Comparison of ENCODE assay signal across 8 cellular contexts in genomic region chr2:131093066-131093842, GRCh38. TPM values are rescaled to one million over a fixed set of nuclear protein-coding genes. Genes with fewer than 3 reads are reported as not detected.
DNase-seq lines count a peak whose midpoint lies in the region; ATAC-seq and TF ChIP-seq lines count a peak whose summit lies in the region.

Gene FAM168B (minus strand): TSS chr2:131093460. CDS start chr2:131082646, 10,814 bp downstream.

- peak within 1 kb of the TSS; percentile 93 for H3K9ac ChIP-seq in neural cell (ENCODE audit: low read length)

- no peaks in the 10 kb centered on the region; the same call in 1 of the 2 replicates for H3F3A ChIP-seq in GM23338 (replicated peaks; ENCODE audit: low read depth)
- no peaks in the 10 kb centered on the region for H3F3A ChIP-seq in neural cell (ENCODE audit: insufficient read depth, low read length, poor library complexity, severe bottlenecking)

- peak within 1 kb of the TSS; percentile 84 for H3K4me3 ChIP-seq in GM23338
- H3K4me3 ChIP-seq in fibroblast of the aortic adventitia (ENCODE audit: low read depth, low read length), result peak within 1 kb of the TSS; percentile 85
- peak within 1 kb of the TSS; percentile 90 for H3K4me3 ChIP-seq in neural cell (ENCODE audit: low read length)
- peak within 1 kb of the TSS; percentile 67 to 80 (median 74) for H3K4me3 ChIP-seq in stomach

- 0 to 1% (median 0%) methylated on average over 29 to 113 of the region's 113 CpGs for WGBS in stomach, 5 donors

- no peaks in the 10 kb centered on the region for H3K9me3 ChIP-seq in neural cell (ENCODE audit: low read length)
- no peaks in the 10 kb centered on the region for H3K9me3 ChIP-seq in stomach

- TF ChIP-seq EP300 in neural cell (conservative IDR thresholded peaks at IDR 0.05; ENCODE audit: poor library complexity, severe bottlenecking) (peak; percentile 75), stomach (IDR thresholded peaks at IDR 0.05) (no peak)

- peaks cover 22% of the 10 kb centered on the region for H3K36me3 ChIP-seq in GM23338 (ENCODE audit: insufficient read depth)
- no peaks in the 10 kb centered on the region for H3K36me3 ChIP-seq in neural cell (ENCODE audit: insufficient read depth, low read length)
- H3K36me3 ChIP-seq in stomach, result peaks cover 13 to 30% (median 22%) of the 10 kb centered on the region in 4 donors

- intact Hi-C loops in stomach (cut with DNase I; ENCODE audit: low total_unique reads), result no loop called here

- H3K36me3 Mint-ChIP-seq in GM23338 (ENCODE audit: low read depth), result peaks cover 33% of the 10 kb centered on the region

- peak; percentile 92 for DNase-seq in ELF-1 (ENCODE audit: low read depth, low spot score)
- DNase-seq in GM23338 (ENCODE audit: low spot score), result peak; percentile 92
- DNase-seq in Kasumi-1 (lab: John Stamatoyannopoulos, UW), result peak; percentile 70 to 76
- DNase-seq in activated effector memory CD4-positive, alpha-beta T cell treated with anti-CD3 and anti-CD28 coated beads, Interleukin-2, amount 50 U/mL, for 16 hours, result peak; percentile 96
- peak; percentile 82 for DNase-seq in fibroblast of the aortic adventitia (ENCODE audit: low read depth)
- peak; percentile 92 for DNase-seq in stomach

- peak; percentile 90 for ATAC-seq in GM23338

- H3K4me1 ChIP-seq in GM23338 (ENCODE audit: insufficient read depth) (no peaks in the 10 kb centered on the region), stomach (peaks cover 5 to 40% (median 30%) of the 10 kb centered on the region in 4 donors)

- no peaks in the 10 kb centered on the region for H3K9me3 Mint-ChIP-seq in GM23338

- peak within 1 kb of the TSS; percentile 98 for H2AFZ ChIP-seq in GM23338
- peak within 1 kb of the TSS; percentile 98 for H2AFZ ChIP-seq in neural cell (ENCODE audit: low read depth, low read length)

- no peaks in the 10 kb centered on the region for H3K9me2 ChIP-seq in GM23338 (ENCODE audit: insufficient read depth)
- no peaks in the 10 kb centered on the region for H3K9me2 ChIP-seq in neural cell (ENCODE audit: insufficient read depth, low read length)

- no peaks in the 10 kb centered on the region for H3K27me3 ChIP-seq in GM23338 (ENCODE audit: insufficient read depth)
- no peaks in the 10 kb centered on the region for H3K27me3 ChIP-seq in neural cell (ENCODE audit: insufficient read depth, low read depth, low read length)
- H3K27me3 ChIP-seq in stomach, result no peaks in the 10 kb centered on the region

- H3K4me3 Mint-ChIP-seq in GM23338, result peak within 1 kb of the TSS; percentile 95

- peak within 1 kb of the TSS; percentile 99 for H3K27ac ChIP-seq in GM23338 (ENCODE audit: low read depth)
- peak within 1 kb of the TSS; percentile 97 for H3K27ac ChIP-seq in neural cell (ENCODE audit: low read length)
- H3K27ac ChIP-seq in stomach, result peak within 1 kb of the TSS; percentile 96 to 100 (median 99)

- H3K79me2 ChIP-seq in GM23338 (replicated peaks; ENCODE audit: insufficient read depth) (peaks cover 45% of the 10 kb centered on the region), neural cell (replicated peaks; ENCODE audit: insufficient read depth, low read length) (peaks cover 43% of the 10 kb centered on the region)

- H3K4me1 Mint-ChIP-seq in GM23338, result no peaks in the 10 kb centered on the region; the same call in 2 of the 3 replicates

- peak; percentile 28 for TF ChIP-seq RAD21 in neural cell (conservative IDR thresholded peaks at IDR 0.05)

- peak within 1 kb of the TSS; percentile 90 for H3K4me2 ChIP-seq in GM23338
- peak within 1 kb of the TSS; percentile 63 for H3K4me2 ChIP-seq in neural cell (ENCODE audit: low read length)

- peaks cover 3% of the 10 kb centered on the region for H3K27me3 Mint-ChIP-seq in GM23338 (ENCODE audit: insufficient read depth, low read depth, poor library complexity)

- TF ChIP-seq CTCF in GM23338 (conservative IDR thresholded peaks at IDR 0.05; ENCODE audit: low read depth in 2 of 2) (no peak), fibroblast of the aortic adventitia (IDR thresholded peaks at IDR 0.05; ENCODE audit: insufficient read depth, low read length) (no peak), neural cell (IDR thresholded peaks at IDR 0.05; ENCODE audit: poor library complexity, severe bottlenecking) (no peak), stomach (IDR thresholded peaks at IDR 0.05) (no peak)

- peaks cover 28% of the 10 kb centered on the region for H4K20me1 ChIP-seq in GM23338 (replicated peaks; ENCODE audit: insufficient read depth)
- no peaks in the 10 kb centered on the region for H4K20me1 ChIP-seq in neural cell (ENCODE audit: insufficient read depth)

- TF ChIP-seq POLR2A in Raji (IDR thresholded peaks at IDR 0.05; ENCODE audit: insufficient read depth, low read depth, low read length) (peak; percentile 75), stomach (IDR thresholded peaks at IDR 0.05) (no peak)

- H3K27ac Mint-ChIP-seq in GM23338, result peak within 1 kb of the TSS; percentile 97

TF ChIP-seq in GM23338, 12 proteins besides CTCF, POLR2A, EP300 and RAD21 (continues in another document):
- no peak for TF ChIP-seq NANOG (IDR thresholded peaks at IDR 0.05; ENCODE audit: borderline replicate concordance)
- TF ChIP-seq CREB1 (CRISPR knock-in tag; IDR thresholded peaks at IDR 0.05; ENCODE audit: low read depth), result peak; percentile 78
- TF ChIP-seq EZH2phosphoT487 (IDR thresholded peaks at IDR 0.05; ENCODE audit: unreplicated experiment), result no peak

TF ChIP-seq in neural cell, 6 proteins besides CTCF, POLR2A, EP300 and RAD21:
- TF ChIP-seq SMC3 (conservative IDR thresholded peaks at IDR 0.05; ENCODE audit: poor library complexity) (peak; percentile 23), POLR2AphosphoS5 (IDR thresholded peaks at IDR 0.05) (peak; percentile 96), TAF1 (IDR thresholded peaks at IDR 0.05; ENCODE audit: low read depth) (no peak), EZH2 (IDR thresholded peaks at IDR 0.05; ENCODE audit: borderline replicate concordance, insufficient read depth, low read length, poor library complexity, severe bottlenecking) (no peak), MXI1 (conservative IDR thresholded peaks at IDR 0.05; ENCODE audit: poor library complexity, severe bottlenecking) (peak; percentile 75), REST (IDR thresholded peaks at IDR 0.05; ENCODE audit: borderline replicate concordance) (peak; percentile 61)

RNA-seq across cellular contexts. Expression of gene FAM168B, which starts in this region (rescaled TPM):
- 70.5 and 76.8 TPM in 2 replicates for total RNA-seq in GM23338 (2014; rRNA removed; shearing (Covaris generic))
- 18.8 and 19.1 TPM in 2 replicates for polyA plus RNA-seq in GM23338 (2016; fragmentation: Nextera tagmentation; extraction: Ambion mirVana)
- 47.8 and 114 TPM in 2 replicates for total RNA-seq in fibroblast of the aortic adventitia (ENCODE audit: low replicate concordance)
- 154 and 162 TPM in 2 replicates for polyA plus RNA-seq in neural cell
- polyA minus RNA-seq in neural cell, result 174 and 178 TPM in 2 replicates
- total RNA-seq in stomach, result 100 to 1,000 TPM in 1 of 5 donors, 10 to 100 TPM in 3, 1 to 10 TPM in 1; 8.2 to 103 (median 72.4) TPM
- 10 to 100 TPM; 18.0 to 31.0 (median 30.1) TPM for polyA plus RNA-seq in stomach

Comparison
In these comparisons a context has a peak if more than half of its experiments do, and no peak if none do; other contexts are left out.
1. Peak in every context shown above with its lines: DNase-seq, ATAC-seq, H3K4me3 ChIP-seq and H3K27ac ChIP-seq.